23 cellular contexts compared by ENCODE assay signal in genomic region chr4:82099863-82100579, GRCh38.
"Had no signal": no experiment of that assay in that cellular context is flagged by ENCODE, and none has a peak within 500 bp of the region (broad histone marks: within the 10 kb centered on the region; RNA-seq: fewer than 3 reads in every experiment).

No MANE protein-coding gene starts in this region.

- H3K27me3 Mint-ChIP-seq: activated naive CD4-positive, alpha-beta T cell treated with anti-CD3 and anti-CD28 coated beads, Interleukin-2, amount 50 U/mL, for 24 hours had no signal

- DNase-seq: activated CD4-positive, alpha-beta T cell treated with anti-CD3 and anti-CD28 coated beads for 36 hours; activated CD4-positive, alpha-beta T cell treated with anti-CD3 and anti-CD28 coated beads, Interleukin-2, amount 50 U/mL, for 48 hours; activated gamma-delta T cell; dermis blood vessel endothelial cell; effector memory CD4-positive, alpha-beta T cell; foreskin melanocyte; glutamatergic neuron; kidney; left lung; mucosa of descending colon; naive B cell; right lobe of liver; spleen; stimulated activated CD4-positive, alpha-beta T cell treated with anti-CD3 and anti-CD28 coated beads, Interleukin-4, amount 100 ng/mL, for 4 hours; testis; upper lobe of right lung had no signal

- H3K9me3 Mint-ChIP-seq: activated naive CD4-positive, alpha-beta T cell treated with anti-CD3 and anti-CD28 coated beads, Interleukin-2, amount 50 U/mL, for 24 hours; neural progenitor cell; stimulated activated memory B cell treated with anti-CD40 and anti-IgM and Interleukin-4, amounts not matched to agents 10 μg/mL and 1 μg/mL and 100 μg/mL, for 72 hours; T-helper 2 cell treated with Interferon-gamma antibody and Interleukin-4, amounts not matched to agents 5 μg/mL and 100 μg/mL, for 36 hours had no signal

- H3K9me3 ChIP-seq: left lung, mucosa of descending colon, right lobe of liver, spleen, testis, upper lobe of right lung had no signal

- H3K36me3 ChIP-seq: left lung, neural progenitor cell, right lobe of liver, spleen, upper lobe of right lung had no signal

- H3K27me3 ChIP-seq: left lung, neural progenitor cell, right lobe of liver, testis, upper lobe of right lung had no signal

- H3K4me1 ChIP-seq: left lung, neural progenitor cell, right lobe of liver, spleen, testis, upper lobe of right lung had no signal

- H3K36me3 Mint-ChIP-seq: activated naive CD4-positive, alpha-beta T cell treated with anti-CD3 and anti-CD28 coated beads, Interleukin-2, amount 50 U/mL, for 24 hours; naive B cell; neural progenitor cell; stimulated activated memory B cell treated with anti-CD40 and anti-IgM and Interleukin-4, amounts not matched to agents 10 μg/mL and 1 μg/mL and 100 μg/mL, for 72 hours; WTC11 had no signal

- H3K4me3 ChIP-seq: left lung, mucosa of descending colon, neural progenitor cell, right lobe of liver, spleen, testis, upper lobe of right lung had no signal

- H3K4me1 Mint-ChIP-seq: activated CD4-positive, alpha-beta T cell treated with anti-CD3 and anti-CD28 coated beads for 36 hours; activated naive CD4-positive, alpha-beta T cell treated with anti-CD3 and anti-CD28 coated beads, Interleukin-2, amount 50 U/mL, for 24 hours; naive B cell; stimulated activated memory B cell treated with anti-CD40 and anti-IgM and Interleukin-4, amounts not matched to agents 10 μg/mL and 1 μg/mL and 100 μg/mL, for 72 hours had no signal

- FAIRE-seq: astrocyte, kidney, TTC549 had no signal

- H3K4me3 Mint-ChIP-seq: activated CD4-positive, alpha-beta T cell treated with anti-CD3 and anti-CD28 coated beads for 36 hours; activated naive CD4-positive, alpha-beta T cell treated with anti-CD3 and anti-CD28 coated beads, Interleukin-2, amount 50 U/mL, for 24 hours; naive B cell; neural progenitor cell; stimulated activated memory B cell treated with anti-CD40 and anti-IgM and Interleukin-4, amounts not matched to agents 10 μg/mL and 1 μg/mL and 100 μg/mL, for 72 hours; T-helper 2 cell treated with Interferon-gamma antibody and Interleukin-4, amounts not matched to agents 5 μg/mL and 100 μg/mL, for 36 hours; WTC11 had no signal

- H3K27ac Mint-ChIP-seq: activated CD4-positive, alpha-beta T cell treated with anti-CD3 and anti-CD28 coated beads for 36 hours; activated naive CD4-positive, alpha-beta T cell treated with anti-CD3 and anti-CD28 coated beads, Interleukin-2, amount 50 U/mL, for 24 hours; naive B cell; neural progenitor cell; stimulated activated memory B cell treated with anti-CD40 and anti-IgM and Interleukin-4, amounts not matched to agents 10 μg/mL and 1 μg/mL and 100 μg/mL, for 72 hours; T-helper 2 cell treated with Interferon-gamma antibody and Interleukin-4, amounts not matched to agents 5 μg/mL and 100 μg/mL, for 36 hours; WTC11 had no signal

- H3K27ac ChIP-seq: left lung, neural progenitor cell, right lobe of liver, spleen, testis, upper lobe of right lung had no signal
